ENCODE assay signal across 8 cellular contexts in the genomic region with DNA sequence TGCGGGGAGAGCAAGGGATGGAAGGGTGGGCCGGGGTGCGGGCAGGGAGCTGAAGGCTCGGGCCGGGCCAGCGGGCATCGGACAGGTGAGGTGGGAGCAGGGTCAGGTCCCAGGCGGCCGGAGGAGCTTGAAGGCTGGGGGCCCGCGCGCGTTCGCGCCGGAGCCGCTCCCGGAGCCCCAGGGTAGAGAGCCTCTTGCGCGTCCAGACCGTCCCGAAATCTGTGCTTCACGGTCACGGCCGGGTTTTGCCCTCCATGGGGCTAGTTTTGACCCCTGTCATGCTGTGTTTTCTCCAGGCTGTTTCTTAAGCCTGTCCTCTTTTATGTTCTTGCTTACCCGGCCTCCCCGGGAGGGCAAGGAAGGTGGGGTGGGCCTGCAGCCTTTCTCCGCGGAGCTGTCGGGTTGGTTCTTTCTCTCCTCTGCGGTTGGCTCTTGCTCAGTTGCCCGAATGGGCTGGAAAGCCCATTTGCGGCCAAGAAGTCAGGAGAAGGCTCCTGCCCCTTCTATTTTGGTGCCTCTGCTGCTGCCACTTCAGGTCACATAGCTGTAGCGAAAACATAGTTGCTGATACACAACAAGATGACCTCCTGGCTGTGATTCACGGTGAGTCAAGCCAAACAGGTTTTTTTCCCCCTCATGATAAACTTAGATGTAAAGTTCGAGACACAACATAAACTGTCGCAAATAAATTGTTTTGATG. TPM values are rescaled to one million over a fixed set of nuclear protein-coding genes. Genes with fewer than 3 reads are reported as not detected.
DNase-seq lines count a peak whose midpoint lies in the region; ATAC-seq, FAIRE-seq and TF ChIP-seq lines count a peak whose summit lies in the region.

No MANE protein-coding gene starts in this region.

- peak overlapping the region; percentile 82 for H3K9ac ChIP-seq in endothelial cell of umbilical vein (replicated peaks; ENCODE audit: extremely low read depth, insufficient read depth, low read length)

- CTCF ChIA-PET in activated B cell treated with CpG ODN at 0.5 μM for 24 hours (lab: Charles Lee), result interaction anchor here (0.9 to 1.1 kb wide), 3 partner anchors 30 to 49 kb away, joined by 3 to 5 read pairs (median 3); partner anchors contain the start of gene TFAM
- CTCF ChIA-PET in endothelial cell of umbilical vein (lab: Charles Lee), result interaction anchor here (0.8 to 1.2 kb wide), 3 partner anchors 35 to 61 kb away, joined by 3 to 4 read pairs (median 3); no protein-coding TSS in a partner anchor

- H3K36me3 ChIP-seq in DOHH2 (ENCODE audit: control insufficient read depth, low read length), result no peaks in the 10 kb centered on the region
- no peaks in the 10 kb centered on the region for H3K36me3 ChIP-seq in endothelial cell of umbilical vein (ENCODE audit: control insufficient read depth in 2 of 2, extremely low read depth in 1 of 2, insufficient read depth in 2 of 2, low read length in 2 of 2)
- no peaks in the 10 kb centered on the region for H3K36me3 ChIP-seq in upper lobe of left lung

- POLR2A ChIA-PET in activated B cell treated with CpG ODN at 0.5 μM for 24 hours (lab: Charles Lee), result interaction anchor here (0.8 to 2.0 kb wide), 10 partner anchors 9 to 68 kb away, joined by 3 to 39 read pairs (median 5); partner anchors contain the start of genes CISD1, IPMK and TFAM
- POLR2A ChIA-PET in endothelial cell of umbilical vein (lab: Charles Lee), result interaction anchor here (1.4 kb wide), 2 partner anchors 50 to 67 kb away, joined by 6 read pairs; partner anchors contain the start of genes CISD1, IPMK and TFAM

- H3K27me3 ChIP-seq in DOHH2 (ENCODE audit: control insufficient read depth, low read length) (no peaks in the 10 kb centered on the region), endothelial cell of umbilical vein (ENCODE audit: control insufficient read depth in 2 of 2, insufficient read depth in 2 of 2, low read length in 2 of 2) (peaks cover 16 to 17% of the 10 kb centered on the region in 2 experiments), upper lobe of left lung (no peaks in the 10 kb centered on the region)

- FAIRE-seq in endothelial cell of umbilical vein (lab: Jason Lieb, UNC), result no peak

- peak overlapping the region; percentile 81 for H3K4me2 ChIP-seq in DOHH2 (ENCODE audit: low read length)
- H3K4me2 ChIP-seq in endothelial cell of umbilical vein (ENCODE audit: insufficient read depth, low read length), result peak overlapping the region; percentile 87

- H4K20me1 ChIP-seq in DOHH2 (ENCODE audit: control insufficient read depth, insufficient read depth, low read depth, low read length) (peaks cover 7% of the 10 kb centered on the region; the same call in 1 of the 2 replicates), endothelial cell of umbilical vein (replicated peaks; ENCODE audit: control insufficient read depth, extremely low read depth, insufficient read depth, low read length) (no peaks in the 10 kb centered on the region)

- no peaks in the 10 kb centered on the region for H3K9me3 ChIP-seq in DOHH2 (ENCODE audit: control insufficient read depth, insufficient read depth, low read length)
- H3K9me3 ChIP-seq in endothelial cell of umbilical vein (replicated peaks; ENCODE audit: control insufficient read depth, insufficient read depth, low read length), result no peaks in the 10 kb centered on the region
- H3K9me3 ChIP-seq in upper lobe of left lung, result no peaks in the 10 kb centered on the region

- ATAC-seq in GM21360 (IDR thresholded peaks at IDR 0.05; ENCODE audit: unreplicated experiment) (peak; percentile 37), HG03558 (IDR thresholded peaks at IDR 0.05; ENCODE audit: extremely low read depth, unreplicated experiment) (peak; percentile 13), activated B cell treated with CpG ODN at 0.5 μM for 24 hours (ENCODE audit: low read depth) (peak; percentile 42), upper lobe of left lung (ENCODE audit: low FRiP score in 2 of 2) (peak; percentile 58 to 76)

- H3K27ac Mint-ChIP-seq in activated B cell treated with CpG ODN at 0.5 μM for 24 hours, result peak overlapping the region; percentile 69
- H3K27ac Mint-ChIP-seq in mesothelial cell of epicardium, result peak overlapping the region; percentile 83

- peak overlapping the region; percentile 95 for H3K4me3 Mint-ChIP-seq in activated B cell treated with CpG ODN at 0.5 μM for 24 hours
- H3K4me3 Mint-ChIP-seq in mesothelial cell of epicardium, result peak overlapping the region; percentile 90

- H3K27me3 Mint-ChIP-seq in activated B cell treated with CpG ODN at 0.5 μM for 24 hours (no peaks in the 10 kb centered on the region), mesothelial cell of epicardium (ENCODE audit: low read depth) (peaks cover 6% of the 10 kb centered on the region)

- TF ChIP-seq POLR2A in endothelial cell of umbilical vein (IDR thresholded peaks at IDR 0.05; ENCODE audit: low read depth, low read length) (no peak), upper lobe of left lung (IDR thresholded peaks at IDR 0.05) (no peak)

- H3K9me3 Mint-ChIP-seq in activated B cell treated with CpG ODN at 0.5 μM for 24 hours, result no peaks in the 10 kb centered on the region
- H3K9me3 Mint-ChIP-seq in mesothelial cell of epicardium, result no peaks in the 10 kb centered on the region

- TSS peak; percentile 40 for BruUV-seq in endothelial cell of umbilical vein (replicated peaks; lab: Mats Ljungman, UMichigan)

- H3K27ac ChIP-seq in DOHH2 (ENCODE audit: low read depth, low read length) (no peak overlapping the region), endothelial cell of umbilical vein (ENCODE audit: insufficient read depth, low read depth, low read length) (peak overlapping the region; percentile 48), upper lobe of left lung (peak overlapping the region; percentile 81 to 94 (median 90))

- dilution Hi-C loops in endothelial cell of umbilical vein (cut with MboI; ENCODE audit: extremely low pct_ligation_motif_present, low sequenced_read_pairs), result no loop called here

- TF ChIP-seq CTCF in DOHH2 (IDR thresholded peaks at IDR 0.05; ENCODE audit: low read depth, low read length, poor library complexity, severe bottlenecking) (no peak), activated B cell treated with CpG ODN at 0.5 μM for 24 hours (IDR thresholded peaks at IDR 0.05) (no peak), endothelial cell of umbilical vein (IDR thresholded peaks at IDR 0.05; ENCODE audit: extremely low read depth in 1 of 2, insufficient read depth in 1 of 2, low read depth in 1 of 2, low read length in 2 of 2) (no peak), mesothelial cell of epicardium (IDR thresholded peaks at IDR 0.05; ENCODE audit: unreplicated experiment) (no peak), upper lobe of left lung (IDR thresholded peaks at IDR 0.05) (no peak)

- no peak for TF ChIP-seq EP300 in upper lobe of left lung (IDR thresholded peaks at IDR 0.05)

- intact Hi-C loops in activated B cell treated with CpG ODN at 0.5 μM for 24 hours (cut with micrococcal nuclease) (no loop called here), endothelial cell of umbilical vein (cut with micrococcal nuclease) (loop anchor here (1.0 kb wide), 1 partner anchor 66 kb away; the partner anchor contains the start of gene CISD1)

- H3K4me3 ChIP-seq in DOHH2 (ENCODE audit: low read length) (peak overlapping the region; percentile 91), endothelial cell of umbilical vein (replicated peaks in 1 of 3; ENCODE audit: insufficient read depth in 1 of 3, low read depth in 1 of 3, low read length in 3 of 3) (peak overlapping the region; percentile 65 to 82 (median 73)), upper lobe of left lung (peak overlapping the region; percentile 66 to 97 (median 92))

- H3K9me1 ChIP-seq in endothelial cell of umbilical vein (replicated peaks; ENCODE audit: control insufficient read depth, extremely low read depth, insufficient read depth, low read length), result no peaks in the 10 kb centered on the region

- no peaks in the 10 kb centered on the region for H3K9me2 ChIP-seq in DOHH2 (replicated peaks; ENCODE audit: control insufficient read depth, low read length)

- H3K4me1 ChIP-seq in DOHH2 (ENCODE audit: control insufficient read depth, low read length) (peaks cover 19% of the 10 kb centered on the region), endothelial cell of umbilical vein (ENCODE audit: control insufficient read depth, extremely low read depth, insufficient read depth, low read length) (peaks cover 5% of the 10 kb centered on the region), upper lobe of left lung (peaks cover 4 to 30% (median 17%) of the 10 kb centered on the region in 4 donors)

- 4% methylated on average over 19 to 31 of the region's 37 CpGs for WGBS in upper lobe of left lung, 2 donors

- no peaks in the 10 kb centered on the region for H3F3A ChIP-seq in DOHH2 (ENCODE audit: control insufficient read depth, insufficient read depth)

- no peak for DNase-seq in activated B cell treated with CpG ODN at 0.5 μM for 24 hours
- peak; percentile 63 for DNase-seq in endothelial cell of umbilical vein (ENCODE audit: low read depth, low spot score)
- DNase-seq in mesothelial cell of epicardium (ENCODE audit: low spot score in 2 of 2, unreplicated experiment in 2 of 2), result no peak
- peak; percentile 35 to 90 for DNase-seq in upper lobe of left lung
- no peak for DNase-seq in NCI-H1930 (lab: John Stamatoyannopoulos, UW)

- peaks cover 5% of the 10 kb centered on the region for H3K36me3 Mint-ChIP-seq in activated B cell treated with CpG ODN at 0.5 μM for 24 hours (ENCODE audit: low read depth)
- H3K36me3 Mint-ChIP-seq in mesothelial cell of epicardium, result peaks cover 2% of the 10 kb centered on the region

- peaks cover 35% of the 10 kb centered on the region for H3K4me1 Mint-ChIP-seq in activated B cell treated with CpG ODN at 0.5 μM for 24 hours
- H3K4me1 Mint-ChIP-seq in mesothelial cell of epicardium, result peaks cover 20% of the 10 kb centered on the region

- peak overlapping the region; percentile 94 for H2AFZ ChIP-seq in endothelial cell of umbilical vein (ENCODE audit: low read depth, low read length)

- H3K79me2 ChIP-seq in DOHH2 (ENCODE audit: control insufficient read depth, low read length) (peaks cover 48% of the 10 kb centered on the region), endothelial cell of umbilical vein (ENCODE audit: control insufficient read depth, insufficient read depth, low read length) (peaks cover 34% of the 10 kb centered on the region)

RNA-seq across cellular contexts. Expression of gene UBE2D1, which starts 0.7 kb away (rescaled TPM):
- 13.3 and 15.0 TPM in 2 replicates for total RNA-seq in activated B cell treated with CpG ODN at 0.5 μM for 24 hours
- total RNA-seq in endothelial cell of umbilical vein, result 14.5 and 16.9 TPM in 2 replicates
- 10.6 and 13.5 TPM in 2 replicates for polyA plus RNA-seq in endothelial cell of umbilical vein
- polyA plus RNA-seq in endothelial cell of umbilical vein (2011; cell fraction: cytosol; rRNA removed), result 12.2 and 12.4 TPM in 2 replicates
- polyA plus RNA-seq in endothelial cell of umbilical vein (2011; cell fraction: nucleus; rRNA removed), result 7.5 and 10.9 TPM in 2 replicates
- polyA plus RNA-seq in endothelial cell of umbilical vein (2012), result 17.3 and 17.9 TPM in 2 replicates
- polyA minus RNA-seq in endothelial cell of umbilical vein, result 5.0 and 5.8 TPM in 2 replicates
- 5.9 TPM for polyA minus RNA-seq in endothelial cell of umbilical vein (2011; cell fraction: cytosol; rRNA and poly(A)+ RNA removed)
- polyA minus RNA-seq in endothelial cell of umbilical vein (2011; cell fraction: nucleus; rRNA and poly(A)+ RNA removed), result 8.3 and 12.7 TPM in 2 replicates
- total RNA-seq in mesothelial cell of epicardium, result 21.5 to 24.7 TPM (median 22.5 TPM) in 3 replicates
- total RNA-seq in upper lobe of left lung, result 10 to 100 TPM in 4 of 6 donors, 1 to 10 TPM in 2; 2.1 to 28.6 (median 16.4) TPM

RNA-seq across cellular contexts. Expression of gene TFAM, which starts 49.8 kb away (rescaled TPM):
- 59.5 and 60.2 TPM in 2 replicates for total RNA-seq in activated B cell treated with CpG ODN at 0.5 μM for 24 hours
- total RNA-seq in endothelial cell of umbilical vein, result 45.1 and 53.0 TPM in 2 replicates
- 11.9 and 21.3 TPM in 2 replicates for polyA plus RNA-seq in endothelial cell of umbilical vein
- polyA plus RNA-seq in endothelial cell of umbilical vein (2011; cell fraction: cytosol; rRNA removed), result 14.0 and 17.3 TPM in 2 replicates
- 8.5 and 9.6 TPM in 2 replicates for polyA plus RNA-seq in endothelial cell of umbilical vein (2011; cell fraction: nucleus; rRNA removed)
- polyA plus RNA-seq in endothelial cell of umbilical vein (2012), result 37.6 and 53.6 TPM in 2 replicates
- 22.1 and 27.4 TPM in 2 replicates for polyA minus RNA-seq in endothelial cell of umbilical vein
- 31.1 TPM for polyA minus RNA-seq in endothelial cell of umbilical vein (2011; cell fraction: cytosol; rRNA and poly(A)+ RNA removed)
- 10.6 and 10.9 TPM in 2 replicates for polyA minus RNA-seq in endothelial cell of umbilical vein (2011; cell fraction: nucleus; rRNA and poly(A)+ RNA removed)
- 46.9 to 55.1 TPM (median 52.7 TPM) in 3 replicates for total RNA-seq in mesothelial cell of epicardium
- 10 to 100 TPM in 5 of 6 donors, 1 to 10 TPM in 1; 6.3 to 28.1 (median 16.2) TPM for total RNA-seq in upper lobe of left lung

Comparison
In these comparisons a context has a peak if more than half of its experiments do, and no peak if none do; other contexts are left out.
1. ATAC-seq: peak in every context shown above with its lines; median percentile 67 in upper lobe of left lung; 42 in activated B cell treated with CpG ODN at 0.5 μM for 24 hours; 37 in GM21360; 13 in HG03558.
2. DNase-seq: peak in endothelial cell of umbilical vein (single experiment) and upper lobe of left lung (2 of 2); none in activated B cell treated with CpG ODN at 0.5 μM for 24 hours (single experiment), mesothelial cell of epicardium (0 of 2) and NCI-H1930 (0 of 2).
3. Peak in every context shown above with its lines, with median percentiles within 50 percentile points of each other: H3K4me3 ChIP-seq.